In genomic region chr11:103035656-103036434, GRCh38 we compare ENCODE assay signal across 8 cellular contexts. TPM values are rescaled to one million over a fixed set of nuclear protein-coding genes. Genes with fewer than 3 reads are reported as not detected.
A peak's percentile ranks its signal among the peaks of the same experiment; 100 is the strongest.
DNase-seq lines count a peak whose midpoint lies in the region; ATAC-seq, FAIRE-seq and TF ChIP-seq lines count a peak whose summit lies in the region.

No MANE protein-coding gene starts in this region.

- H3K4me1 ChIP-seq in pancreas (no peaks in the 10 kb centered on the region), ovary (ENCODE audit: insufficient read depth) (no peaks in the 10 kb centered on the region)

- H3K27ac ChIP-seq in pancreas (no peak overlapping the region), ovary (no peak overlapping the region)

- intact Hi-C loops in pancreas (cut with DNase I) = no loop called here
- intact Hi-C loops in ovary (cut with DNase I) = no loop called here

- H3K27me3 ChIP-seq in pancreas (no peaks in the 10 kb centered on the region), ovary (no peaks in the 10 kb centered on the region)

- ATAC-seq in GM19467 (IDR thresholded peaks at IDR 0.05; ENCODE audit: unreplicated experiment) = peak; percentile 88
- ATAC-seq in HG03460 (IDR thresholded peaks at IDR 0.05; ENCODE audit: unreplicated experiment) = peak; percentile 92
- peak; percentile 88 to 99 (median 93) for ATAC-seq in pancreas

- DNase-seq in Daoy (ENCODE audit: low read depth) (peak; percentile 53), NCI-H748 treated with DMSO at 0.1 percent for 48 hours (lab: John Stamatoyannopoulos, UW) (peak; percentile 38), fibroblast of pulmonary artery (ENCODE audit: low read depth) (peak; percentile 89), pancreas (peak in 3 of 6 donors; percentile 34 to 41 (median 37)), ovary (no peak)
- DNase-seq in activated CD8-positive, alpha-beta memory T cell treated with anti-CD3 and anti-CD28 coated beads, Interleukin-2, amount 50 U/mL, for 1 hour (ENCODE audit: extremely low read depth) = peak; percentile 5

- TF ChIP-seq POLR2A in ovary (IDR thresholded peaks at IDR 0.05) = no peak

- TF ChIP-seq CTCF in fibroblast of pulmonary artery (IDR thresholded peaks at IDR 0.05; ENCODE audit: low read length, missing control alignments) (peak; percentile 69), pancreas (IDR thresholded peaks at IDR 0.05) (peak; percentile 38 to 52 (median 46)), ovary (IDR thresholded peaks at IDR 0.05) (no peak)

- H3K9me3 ChIP-seq in pancreas (no peaks in the 10 kb centered on the region), ovary (no peaks in the 10 kb centered on the region)

- TF ChIP-seq EP300 in ovary (IDR thresholded peaks at IDR 0.05) = no peak

- WGBS in pancreas, 2 donors = 17 to 19% methylated on average over 4 of the region's 4 CpGs
- 26 to 38% (median 26%) methylated on average over 4 of the region's 4 CpGs for WGBS in ovary, 3 donors

- peak; percentile 83 for FAIRE-seq in pancreas (lab: Jason Lieb, UNC)

- H3K4me3 ChIP-seq in fibroblast of pulmonary artery (replicated peaks; ENCODE audit: low read depth, low read length) = no peak overlapping the region
- H3K4me3 ChIP-seq in pancreas = no peak overlapping the region
- H3K4me3 ChIP-seq in ovary = no peak overlapping the region

- H3K36me3 ChIP-seq in pancreas (no peaks in the 10 kb centered on the region), ovary (no peaks in the 10 kb centered on the region)

RNA-seq across cellular contexts. Expression of gene DCUN1D5, which starts 56.1 kb away (rescaled TPM):
- 131 and 184 TPM in 2 replicates for total RNA-seq in Daoy (2014; rRNA removed; shearing (Covaris generic))
- total RNA-seq in pancreas = 1 to 10 TPM; 6.7 to 9.9 (median 9.4) TPM
- 1 to 10 TPM; 5.8 to 8.1 TPM for polyA plus RNA-seq in pancreas
- 10 to 100 TPM; 14.5 to 45.4 (median 17.8) TPM for total RNA-seq in ovary
- polyA plus RNA-seq in ovary = 10 to 100 TPM; 13.8 to 22.0 TPM

Comparison
In these comparisons a context has a peak if more than half of its experiments do, and no peak if none do; other contexts are left out.
1. DNase-seq: peak in Daoy (single experiment), NCI-H748 treated with DMSO at 0.1 percent for 48 hours (single experiment), activated CD8-positive, alpha-beta memory T cell treated with anti-CD3 and anti-CD28 coated beads, Interleukin-2, amount 50 U/mL, for 1 hour (single experiment) and fibroblast of pulmonary artery (single experiment); none in ovary (0 of 5).
2. CTCF ChIP-seq: peak in fibroblast of pulmonary artery (single experiment) and pancreas (4 of 4); none in ovary (0 of 3).
3. Peak in every context shown above with its lines, with median percentiles within 50 percentile points of each other: ATAC-seq.